8 cellular contexts compared by ENCODE assay signal in the genomic region with DNA sequence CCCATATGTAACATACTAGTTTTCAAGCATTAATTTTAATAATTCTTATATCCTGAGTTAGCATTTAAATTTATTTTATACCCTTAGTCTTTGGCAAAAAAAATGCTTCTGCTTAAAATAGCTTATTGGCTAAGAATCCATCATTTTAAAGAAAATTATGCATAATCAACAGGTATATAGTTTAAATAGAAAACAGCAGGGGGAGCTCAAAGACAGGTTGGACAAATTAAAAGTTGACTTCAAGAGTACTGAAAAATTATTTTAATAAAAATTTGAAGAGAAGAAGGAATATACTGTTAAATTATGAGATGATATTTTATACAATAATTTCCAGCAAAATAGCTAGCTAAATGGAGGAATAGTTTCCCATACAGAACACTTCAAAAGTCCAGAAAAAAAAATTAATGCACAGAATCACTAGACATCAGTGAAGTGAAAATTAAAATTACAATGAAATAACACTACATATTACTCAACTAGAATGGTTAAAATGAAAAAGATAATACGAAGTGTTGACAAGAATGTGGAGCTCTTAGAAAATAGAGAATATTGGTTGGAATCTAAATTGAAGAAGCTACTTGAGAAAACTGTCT.
DNase-seq lines count a peak whose midpoint lies in the region; ATAC-seq, FAIRE-seq and TF ChIP-seq lines count a peak whose summit lies in the region.

No MANE protein-coding gene starts in this region.

- ATAC-seq in GM21825 (IDR thresholded peaks at IDR 0.05; ENCODE audit: unreplicated experiment) (no peak), HG03571 (IDR thresholded peaks at IDR 0.05; ENCODE audit: unreplicated experiment) (no peak), HG03097 (IDR thresholded peaks at IDR 0.05; ENCODE audit: low FRiP score, unreplicated experiment) (no peak)

- DNase-seq in GM19239 (ENCODE audit: insufficient read length, low spot score) (no peak), NCI-H345 treated with DMSO at 0.1 percent for 48 hours (lab: John Stamatoyannopoulos, UW; ENCODE audit: unreplicated experiment) (peak; percentile 3), dedifferentiated amniotic fluid mesenchymal stem cell (ENCODE audit: extremely low spot score) (peak; percentile 39)
- no peak for DNase-seq in activated T-cell treated with anti-CD3 and anti-CD28 coated beads, Interleukin-2, amount 50 U/mL, for 24 hours

- no peak overlapping the region for H3K27ac ChIP-seq in parathyroid adenoma

- TF ChIP-seq CTCF in parathyroid adenoma (IDR thresholded peaks at IDR 0.05), result peak; percentile 74

- no peaks in the 10 kb centered on the region for H3K27me3 Mint-ChIP-seq in activated T-cell treated with anti-CD3 and anti-CD28 coated beads, Interleukin-2, amount 50 U/mL, for 24 hours

- H3K4me1 ChIP-seq in parathyroid adenoma, result no peaks in the 10 kb centered on the region

- no peaks in the 10 kb centered on the region for H3K36me3 Mint-ChIP-seq in activated T-cell treated with anti-CD3 and anti-CD28 coated beads, Interleukin-2, amount 50 U/mL, for 24 hours (ENCODE audit: low read depth)

- peak; percentile 47 for FAIRE-seq in GM19239 (lab: Jason Lieb, UNC)

- no peak overlapping the region for H3K9ac ChIP-seq in parathyroid adenoma

- no peaks in the 10 kb centered on the region for H3K79me2 ChIP-seq in parathyroid adenoma

- H2AFZ ChIP-seq in parathyroid adenoma, result no peak overlapping the region

- no peaks in the 10 kb centered on the region for H3K36me3 ChIP-seq in parathyroid adenoma (ENCODE audit: control insufficient read depth, insufficient read depth, low read length)

- H3K4me2 ChIP-seq in parathyroid adenoma (ENCODE audit: low read length), result no peak overlapping the region

- no peak overlapping the region for H3K4me3 Mint-ChIP-seq in activated T-cell treated with anti-CD3 and anti-CD28 coated beads, Interleukin-2, amount 50 U/mL, for 24 hours

- H3K9me3 ChIP-seq in parathyroid adenoma (ENCODE audit: control insufficient read depth, low read length), result no peaks in the 10 kb centered on the region

- H3K4me3 ChIP-seq in parathyroid adenoma (ENCODE audit: low read depth, low read length), result no peak overlapping the region

- H3K27ac Mint-ChIP-seq in activated T-cell treated with anti-CD3 and anti-CD28 coated beads, Interleukin-2, amount 50 U/mL, for 24 hours, result no peak overlapping the region

- H3K4me1 Mint-ChIP-seq in activated T-cell treated with anti-CD3 and anti-CD28 coated beads, Interleukin-2, amount 50 U/mL, for 24 hours (ENCODE audit: low read depth), result peaks cover 1% of the 10 kb centered on the region

- H3K9me3 Mint-ChIP-seq in activated T-cell treated with anti-CD3 and anti-CD28 coated beads, Interleukin-2, amount 50 U/mL, for 24 hours, result no peaks in the 10 kb centered on the region

- H3K27me3 ChIP-seq in parathyroid adenoma (ENCODE audit: control insufficient read depth, insufficient read depth, low read length), result no peaks in the 10 kb centered on the region

Comparison
In these comparisons a context has a peak if more than half of its experiments do, and no peak if none do; other contexts are left out.
1. DNase-seq: peak in NCI-H345 treated with DMSO at 0.1 percent for 48 hours (single experiment) and dedifferentiated amniotic fluid mesenchymal stem cell (single experiment); none in GM19239 (single experiment) and activated T-cell treated with anti-CD3 and anti-CD28 coated beads, Interleukin-2, amount 50 U/mL, for 24 hours (single experiment).